Comparison of ENCODE assay signal across 1 cellular context in the genomic region with DNA sequence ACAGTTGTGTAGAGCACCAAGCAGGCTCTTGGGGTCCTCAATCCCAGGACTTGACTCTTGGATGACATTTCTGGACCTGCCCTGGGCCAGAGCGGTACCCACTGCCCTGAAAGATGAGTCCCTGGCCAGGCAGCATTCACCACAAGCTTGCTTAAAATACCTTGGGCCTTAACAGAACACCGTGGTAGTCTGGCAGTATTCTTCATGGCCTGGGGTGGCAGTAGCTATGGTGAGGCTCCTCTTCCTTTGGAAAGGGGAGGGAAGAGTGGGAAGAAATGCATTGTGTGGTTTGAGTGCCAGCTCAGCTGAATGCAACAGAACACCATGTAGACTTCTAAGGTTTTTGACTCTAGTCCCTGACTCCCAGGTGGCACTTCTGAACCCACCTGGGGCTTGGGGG.
TF ChIP-seq lines count a peak whose summit lies in the region.

No MANE protein-coding gene starts in this region.

TF ChIP-seq in WTC11, 78 proteins besides CTCF, POLR2A, EP300 and RAD21 (continued from another document):
- TF ChIP-seq ZNF138 (CRISPR knock-in tag; conservative IDR thresholded peaks at IDR 0.05) = no peak
- TF ChIP-seq, protein P1, sequence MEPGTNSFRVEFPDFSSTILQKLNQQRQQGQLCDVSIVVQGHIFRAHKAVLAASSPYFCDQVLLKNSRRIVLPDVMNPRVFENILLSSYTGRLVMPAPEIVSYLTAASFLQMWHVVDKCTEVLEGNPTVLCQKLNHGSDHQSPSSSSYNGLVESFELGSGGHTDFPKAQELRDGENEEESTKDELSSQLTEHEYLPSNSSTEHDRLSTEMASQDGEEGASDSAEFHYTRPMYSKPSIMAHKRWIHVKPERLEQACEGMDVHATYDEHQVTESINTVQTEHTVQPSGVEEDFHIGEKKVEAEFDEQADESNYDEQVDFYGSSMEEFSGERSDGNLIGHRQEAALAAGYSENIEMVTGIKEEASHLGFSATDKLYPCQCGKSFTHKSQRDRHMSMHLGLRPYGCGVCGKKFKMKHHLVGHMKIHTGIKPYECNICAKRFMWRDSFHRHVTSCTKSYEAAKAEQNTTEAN (CRISPR knock-in tag; IDR thresholded peaks at IDR 0.05) = no peak
- no peak for TF ChIP-seq ZNF263 (CRISPR knock-in tag; IDR thresholded peaks at IDR 0.05; ENCODE audit: low read depth)
- TF ChIP-seq ZNF416 (CRISPR knock-in tag; IDR thresholded peaks at IDR 0.05) = no peak
- TF ChIP-seq, protein P2, sequence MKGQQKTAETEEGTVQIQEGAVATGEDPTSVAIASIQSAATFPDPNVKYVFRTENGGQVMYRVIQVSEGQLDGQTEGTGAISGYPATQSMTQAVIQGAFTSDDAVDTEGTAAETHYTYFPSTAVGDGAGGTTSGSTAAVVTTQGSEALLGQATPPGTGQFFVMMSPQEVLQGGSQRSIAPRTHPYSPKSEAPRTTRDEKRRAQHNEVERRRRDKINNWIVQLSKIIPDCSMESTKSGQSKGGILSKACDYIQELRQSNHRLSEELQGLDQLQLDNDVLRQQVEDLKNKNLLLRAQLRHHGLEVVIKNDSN (CRISPR knock-in tag; IDR thresholded peaks at IDR 0.05) = no peak
- TF ChIP-seq NFYB (CRISPR knock-in tag; conservative IDR thresholded peaks at IDR 0.05; ENCODE audit: low read depth) = no peak
- no peak for TF ChIP-seq CREB1 (CRISPR knock-in tag; IDR thresholded peaks at IDR 0.05)
- no peak for TF ChIP-seq RORB (CRISPR knock-in tag; IDR thresholded peaks at IDR 0.05)
- TF ChIP-seq, protein P3, sequence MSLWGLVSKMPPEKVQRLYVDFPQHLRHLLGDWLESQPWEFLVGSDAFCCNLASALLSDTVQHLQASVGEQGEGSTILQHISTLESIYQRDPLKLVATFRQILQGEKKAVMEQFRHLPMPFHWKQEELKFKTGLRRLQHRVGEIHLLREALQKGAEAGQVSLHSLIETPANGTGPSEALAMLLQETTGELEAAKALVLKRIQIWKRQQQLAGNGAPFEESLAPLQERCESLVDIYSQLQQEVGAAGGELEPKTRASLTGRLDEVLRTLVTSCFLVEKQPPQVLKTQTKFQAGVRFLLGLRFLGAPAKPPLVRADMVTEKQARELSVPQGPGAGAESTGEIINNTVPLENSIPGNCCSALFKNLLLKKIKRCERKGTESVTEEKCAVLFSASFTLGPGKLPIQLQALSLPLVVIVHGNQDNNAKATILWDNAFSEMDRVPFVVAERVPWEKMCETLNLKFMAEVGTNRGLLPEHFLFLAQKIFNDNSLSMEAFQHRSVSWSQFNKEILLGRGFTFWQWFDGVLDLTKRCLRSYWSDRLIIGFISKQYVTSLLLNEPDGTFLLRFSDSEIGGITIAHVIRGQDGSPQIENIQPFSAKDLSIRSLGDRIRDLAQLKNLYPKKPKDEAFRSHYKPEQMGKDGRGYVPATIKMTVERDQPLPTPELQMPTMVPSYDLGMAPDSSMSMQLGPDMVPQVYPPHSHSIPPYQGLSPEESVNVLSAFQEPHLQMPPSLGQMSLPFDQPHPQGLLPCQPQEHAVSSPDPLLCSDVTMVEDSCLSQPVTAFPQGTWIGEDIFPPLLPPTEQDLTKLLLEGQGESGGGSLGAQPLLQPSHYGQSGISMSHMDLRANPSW (CRISPR knock-in tag; conservative IDR thresholded peaks at IDR 0.05; ENCODE audit: low read depth) = no peak
